In genomic region chr3:195985348-195985920, GRCh38 we compare ENCODE assay signal across 5 cellular contexts.
DNase-seq lines count a peak whose midpoint lies in the region; ATAC-seq and TF ChIP-seq lines count a peak whose summit lies in the region.
"Not testable (repeated sequence)": the region's sequence is repeated elsewhere in the genome, so short reads cannot be mapped to it uniquely, and the experiment has no call there.

No MANE protein-coding gene starts in this region.

- not testable (repeated sequence) for H3K4me3 ChIP-seq in upper lobe of right lung

- not testable (repeated sequence) for H3K36me3 Mint-ChIP-seq in natural killer cell treated with Interleukin-12 subunit alpha and Interleukin-12 subunit beta and Interleukin-15 and Interleukin-18, amount 100 ng/mL, for 72 hours

- ATAC-seq in left lobe of liver; natural killer cell treated with Interleukin-12 subunit alpha and Interleukin-12 subunit beta and Interleukin-15 and Interleukin-18, amount 100 ng/mL, for 72 hours; upper lobe of right lung: not testable (repeated sequence)

- H3K4me3 Mint-ChIP-seq in natural killer cell treated with Interleukin-12 subunit alpha and Interleukin-12 subunit beta and Interleukin-15 and Interleukin-18, amount 100 ng/mL, for 72 hours: not testable (repeated sequence)

- not testable (repeated sequence) for H3K4me1 Mint-ChIP-seq in natural killer cell treated with Interleukin-12 subunit alpha and Interleukin-12 subunit beta and Interleukin-15 and Interleukin-18, amount 100 ng/mL, for 72 hours (ENCODE audit: low read depth in 2 of 2)

- TF ChIP-seq CTCF in upper lobe of right lung (IDR thresholded peaks at IDR 0.05): not testable (repeated sequence)

- peaks cover 11% of the 10 kb centered on the region for H3K36me3 ChIP-seq in upper lobe of right lung

- H3K27ac ChIP-seq in upper lobe of right lung: not testable (repeated sequence)

- not testable (repeated sequence) for H3K9me3 ChIP-seq in upper lobe of right lung

- H3K27me3 ChIP-seq in upper lobe of right lung: not testable (repeated sequence)

- not testable (repeated sequence) for H3K9me3 Mint-ChIP-seq in natural killer cell treated with Interleukin-12 subunit alpha and Interleukin-12 subunit beta and Interleukin-15 and Interleukin-18, amount 100 ng/mL, for 72 hours

- intact Hi-C loops in posterior vena cava (cut with DNase I); upper lobe of right lung (cut with DNase I): not testable (repeated sequence)

- DNase-seq in activated CD8-positive, alpha-beta memory T cell treated with anti-CD3 and anti-CD28 coated beads, Interleukin-2, amount 50 U/mL, for 48 hours: peak; percentile 42
- DNase-seq in left lobe of liver (ENCODE audit: low spot score): peak; percentile 21
- DNase-seq in natural killer cell treated with Interleukin-12 subunit alpha and Interleukin-12 subunit beta and Interleukin-15 and Interleukin-18, amount 100 ng/mL, for 72 hours (ENCODE audit: low spot score): peak; percentile 48
- DNase-seq in posterior vena cava (ENCODE audit: low spot score): peak; percentile 29
- peak; percentile 6 for DNase-seq in upper lobe of right lung

- not testable (repeated sequence) for H3K27ac Mint-ChIP-seq in natural killer cell treated with Interleukin-12 subunit alpha and Interleukin-12 subunit beta and Interleukin-15 and Interleukin-18, amount 100 ng/mL, for 72 hours

- not testable (repeated sequence) for H3K4me1 ChIP-seq in upper lobe of right lung

- H3K27me3 Mint-ChIP-seq in natural killer cell treated with Interleukin-12 subunit alpha and Interleukin-12 subunit beta and Interleukin-15 and Interleukin-18, amount 100 ng/mL, for 72 hours: not testable (repeated sequence)
